12 cellular contexts compared by ENCODE assay signal in genomic region chr12:49960474-49961110, GRCh38. TPM values are rescaled to one million over a fixed set of nuclear protein-coding genes. Genes with fewer than 3 reads are reported as not detected.
DNase-seq lines count a peak whose midpoint lies in the region; ATAC-seq and TF ChIP-seq lines count a peak whose summit lies in the region.
"Had no signal": no experiment of that assay in that cellular context is flagged by ENCODE, and none has a peak within 500 bp of the region (broad histone marks: within the 10 kb centered on the region; RNA-seq: fewer than 3 reads in every experiment).

No MANE protein-coding gene starts in this region.

- H3K27ac Mint-ChIP-seq in stimulated activated naive CD8-positive, alpha-beta T cell treated with anti-CD3 and anti-CD28 coated beads, Interleukin-15, Interleukin-2, amounts not matched to agents 100 ng/mL and 50 ng/mL, for 24 hours, result no peak overlapping the region
- H3K27ac Mint-ChIP-seq in activated naive CD8-positive, alpha-beta T cell treated with anti-CD3 and anti-CD28 coated beads for 36 hours, result no peak overlapping the region
- no peak overlapping the region for H3K27ac Mint-ChIP-seq in memory B cell

- no peaks in the 10 kb centered on the region for H3K36me3 Mint-ChIP-seq in stimulated activated naive CD8-positive, alpha-beta T cell treated with anti-CD3 and anti-CD28 coated beads, Interleukin-15, Interleukin-2, amounts not matched to agents 100 ng/mL and 50 ng/mL, for 24 hours (ENCODE audit: low read depth)
- no peaks in the 10 kb centered on the region for H3K36me3 Mint-ChIP-seq in activated naive CD8-positive, alpha-beta T cell treated with anti-CD3 and anti-CD28 coated beads for 36 hours
- no peaks in the 10 kb centered on the region for H3K36me3 Mint-ChIP-seq in memory B cell

- in situ Hi-C loops in brain microvascular endothelial cell (cut with HindIII; ENCODE audit: low pct_ligation_motif_present, low sequenced_read_pairs), result loop anchor here (25.0 kb wide), 1 partner anchor 227 kb away; no protein-coding TSS in a partner anchor

- no peak for TF ChIP-seq CTCF in upper lobe of right lung (IDR thresholded peaks at IDR 0.05)
- TF ChIP-seq CTCF in brain microvascular endothelial cell (IDR thresholded peaks at IDR 0.05; ENCODE audit: low read depth, low read length, missing control alignments), result no peak

- no peak for DNase-seq in stimulated activated naive CD8-positive, alpha-beta T cell treated with anti-CD3 and anti-CD28 coated beads, Interleukin-15, Interleukin-2, amounts not matched to agents 100 U/mL and 50 U/mL, for 24 hours
- no peak for DNase-seq in activated naive CD8-positive, alpha-beta T cell treated with anti-CD3 and anti-CD28 coated beads for 36 hours
- DNase-seq in memory B cell (ENCODE audit: low spot score in 2 of 2) (no peak), upper lobe of right lung (no peak), brain microvascular endothelial cell (no peak), mucosa of gallbladder (ENCODE audit: low spot score) (no peak)
- DNase-seq: NCI-H1694 treated with DMSO at 0.1 percent for 48 hours had no signal

- H3K4me1 ChIP-seq in upper lobe of right lung, result peaks cover 12% of the 10 kb centered on the region

- H3K9me3 Mint-ChIP-seq in stimulated activated naive CD8-positive, alpha-beta T cell treated with anti-CD3 and anti-CD28 coated beads, Interleukin-15, Interleukin-2, amounts not matched to agents 100 ng/mL and 50 ng/mL, for 24 hours, result no peaks in the 10 kb centered on the region
- H3K9me3 Mint-ChIP-seq in activated naive CD8-positive, alpha-beta T cell treated with anti-CD3 and anti-CD28 coated beads for 36 hours, result no peaks in the 10 kb centered on the region
- no peaks in the 10 kb centered on the region for H3K9me3 Mint-ChIP-seq in memory B cell

- H3K36me3 ChIP-seq in upper lobe of right lung (no peaks in the 10 kb centered on the region), brain microvascular endothelial cell (replicated peaks) (no peaks in the 10 kb centered on the region)

- no peaks in the 10 kb centered on the region for H3K9me3 ChIP-seq in upper lobe of right lung

- intact Hi-C loops in upper lobe of right lung (cut with DNase I), result no loop called here

- peaks cover 75% of the 10 kb centered on the region for H3K27me3 Mint-ChIP-seq in stimulated activated naive CD8-positive, alpha-beta T cell treated with anti-CD3 and anti-CD28 coated beads, Interleukin-15, Interleukin-2, amounts not matched to agents 100 ng/mL and 50 ng/mL, for 24 hours
- H3K27me3 Mint-ChIP-seq in activated naive CD8-positive, alpha-beta T cell treated with anti-CD3 and anti-CD28 coated beads for 36 hours, result peaks cover 79% of the 10 kb centered on the region
- peaks cover 31% of the 10 kb centered on the region for H3K27me3 Mint-ChIP-seq in memory B cell

- H3K4me3 Mint-ChIP-seq in stimulated activated naive CD8-positive, alpha-beta T cell treated with anti-CD3 and anti-CD28 coated beads, Interleukin-15, Interleukin-2, amounts not matched to agents 100 ng/mL and 50 ng/mL, for 24 hours, result peak overlapping the region; percentile 31
- peak overlapping the region; percentile 0 for H3K4me3 Mint-ChIP-seq in activated naive CD8-positive, alpha-beta T cell treated with anti-CD3 and anti-CD28 coated beads for 36 hours
- H3K4me3 Mint-ChIP-seq in memory B cell, result peak overlapping the region; percentile 56

- no peak overlapping the region for H3K4me3 ChIP-seq in upper lobe of right lung
- H3K4me3 ChIP-seq in brain microvascular endothelial cell (ENCODE audit: low read depth, low read length), result no peak overlapping the region

- peaks cover 7% of the 10 kb centered on the region for H3K4me1 Mint-ChIP-seq in stimulated activated naive CD8-positive, alpha-beta T cell treated with anti-CD3 and anti-CD28 coated beads, Interleukin-15, Interleukin-2, amounts not matched to agents 100 ng/mL and 50 ng/mL, for 24 hours (ENCODE audit: low read depth)
- peaks cover 5% of the 10 kb centered on the region for H3K4me1 Mint-ChIP-seq in activated naive CD8-positive, alpha-beta T cell treated with anti-CD3 and anti-CD28 coated beads for 36 hours
- H3K4me1 Mint-ChIP-seq in memory B cell, result peaks cover 8% of the 10 kb centered on the region

- H3K27ac ChIP-seq in upper lobe of right lung (no peak overlapping the region), brain microvascular endothelial cell (no peak overlapping the region)

- ATAC-seq in stimulated activated naive CD8-positive, alpha-beta T cell treated with anti-CD3 and anti-CD28 coated beads, Interleukin-15, Interleukin-2, amounts not matched to agents 100 U/mL and 50 U/mL, for 24 hours, result no peak
- no peak for ATAC-seq in memory B cell (ENCODE audit: low read depth)
- ATAC-seq in upper lobe of right lung, result peak; percentile 1
- ATAC-seq in HG03432 (IDR thresholded peaks at IDR 0.05; ENCODE audit: unreplicated experiment), result no peak

- H3K27me3 ChIP-seq in upper lobe of right lung (peaks cover 47% of the 10 kb centered on the region), brain microvascular endothelial cell (replicated peaks) (peaks cover 59% of the 10 kb centered on the region)

RNA-seq across cellular contexts. Expression of gene AQP5, which starts 1.1 kb away (rescaled TPM):
- not detected for total RNA-seq in activated naive CD8-positive, alpha-beta T cell treated with anti-CD3 and anti-CD28 coated beads for 36 hours
- total RNA-seq in upper lobe of right lung, result 14.3 TPM
- total RNA-seq in mucosa of gallbladder, result 1.6 TPM
- total RNA-seq: H4; T-helper 1 cell treated with Interleukin-12 subunit alpha and Interleukin-12 subunit beta and Interleukin-4 antibody, amounts not matched to agents 30 ng/mL and 1 ng/mL, for 36 hours had no signal

RNA-seq across cellular contexts. Expression of gene AQP2, which starts 10.1 kb away (rescaled TPM):
- total RNA-seq in activated naive CD8-positive, alpha-beta T cell treated with anti-CD3 and anti-CD28 coated beads for 36 hours, result not detected
- total RNA-seq in upper lobe of right lung (not detected), mucosa of gallbladder (not detected)
- total RNA-seq: H4; skeletal muscle tissue; T-helper 1 cell treated with Interleukin-12 subunit alpha and Interleukin-12 subunit beta and Interleukin-4 antibody, amounts not matched to agents 30 ng/mL and 1 ng/mL, for 36 hours had no signal

RNA-seq across cellular contexts. Expression of gene AQP6, which starts 12.2 kb away (rescaled TPM):
- total RNA-seq in activated naive CD8-positive, alpha-beta T cell treated with anti-CD3 and anti-CD28 coated beads for 36 hours, result not detected
- total RNA-seq in upper lobe of right lung (0.35 TPM), mucosa of gallbladder (0.32 TPM)
- total RNA-seq: T-helper 1 cell treated with Interleukin-12 subunit alpha and Interleukin-12 subunit beta and Interleukin-4 antibody, amounts not matched to agents 30 ng/mL and 1 ng/mL, for 36 hours had no signal

RNA-seq across cellular contexts. Expression of gene FAIM2, which starts 56.9 kb away (rescaled TPM):
- under 1 TPM; 0.08 to 0.60 TPM for total RNA-seq in activated naive CD8-positive, alpha-beta T cell treated with anti-CD3 and anti-CD28 coated beads for 36 hours
- total RNA-seq in upper lobe of right lung (1.2 TPM), mucosa of gallbladder (13.0 TPM)

Comparison
In these comparisons a context has a peak if more than half of its experiments do, and no peak if none do; other contexts are left out.
1. H3K4me3 Mint-ChIP-seq: peak in every context shown above with its lines; median percentile 56 in memory B cell; 31 in stimulated activated naive CD8-positive, alpha-beta T cell treated with anti-CD3 and anti-CD28 coated beads, Interleukin-15, Interleukin-2, amounts not matched to agents 100 ng/mL and 50 ng/mL, for 24 hours; 0 in activated naive CD8-positive, alpha-beta T cell treated with anti-CD3 and anti-CD28 coated beads for 36 hours.